ENCODE assay signal across 34 cellular contexts in genomic region chr20:32261644-32262043, GRCh38.
"Had no signal": no experiment of that assay in that cellular context is flagged by ENCODE, and none has a peak within 500 bp of the region (broad histone marks: within the 10 kb centered on the region; RNA-seq: fewer than 3 reads in every experiment).

No MANE protein-coding gene starts in this region.

- H3K4me3 ChIP-seq: MG63 had no signal

- DNase-seq: Karpas-422, Kasumi-1, MG63, MM.1S, MV-4-11, NCI-H1048, NCI-H1092, NCI-H1092 treated with DMSO at 0.1 percent for 48 hours, NCI-H1105, NCI-H1105 treated with DMSO at 0.1 percent for 48 hours, NCI-H1417, NCI-H1417 treated with DMSO at 0.1 percent for 48 hours, NCI-H1436, NCI-H1436 treated with DMSO at 0.1 percent for 48 hours, NCI-H146, NCI-H1694, NCI-H1694 treated with DMSO at 0.1 percent for 48 hours, NCI-H187, NCI-H187 treated with DMSO at 0.1 percent for 48 hours, NCI-H1930, NCI-H2029 treated with DMSO at 0.1 percent for 48 hours, NCI-H2081, NCI-H2081 treated with DMSO at 0.1 percent for 48 hours, NCI-H2107, NCI-H2171, NCI-H2171 treated with DMSO at 0.1 percent for 48 hours, NCI-H2227 treated with DMSO at 0.1 percent for 48 hours, NCI-H226, NCI-H345, NCI-H446, NCI-H446 treated with DMSO at 0.1 percent for 48 hours, NCI-H510A, NCI-H510A treated with DMSO at 0.1 percent for 48 hours, NCI-H524 had no signal

- H3K36me3 ChIP-seq: MG63 had no signal

- H3K9me3 ChIP-seq: MG63 had no signal

- H3K27me3 ChIP-seq: MG63 had no signal
